ENCODE assay signal across 23 cellular contexts in genomic region chr7:45193868-45194267, GRCh38. TPM values are rescaled to one million over a fixed set of nuclear protein-coding genes. Genes with fewer than 3 reads are reported as not detected.
"Had no signal": no experiment of that assay in that cellular context is flagged by ENCODE, and none has a peak within 500 bp of the region (broad histone marks: within the 10 kb centered on the region; RNA-seq: fewer than 3 reads in every experiment).

No MANE protein-coding gene starts in this region.

- DNase-seq: IMR-90, Kasumi-1, MM.1S, NCI-H1092 treated with DMSO at 0.1 percent for 48 hours, NCI-H1436, NCI-H187, NCI-H2029, NCI-H2171, NCI-H226, NCI-H446, NCI-H510A, NCI-H524 treated with DMSO at 0.1 percent for 48 hours, NCI-H69, NCI-H774, PC-3, SHP77, SK-N-SH, SW 1271 had no signal

- H3K9ac ChIP-seq: KMS-11, SK-N-SH had no signal

- H3K9me3 ChIP-seq: SK-N-SH had no signal

- H3K27ac ChIP-seq: KMS-11, RWPE1 had no signal

- ATAC-seq: Panc1, PC-3 had no signal

RNA-seq across cellular contexts. Expression of gene RAMP3, which starts 36.3 kb away (rescaled TPM):
- total RNA-seq: HT-29, IMR-90, PC-3, SK-MEL-5 had no signal
- polyA plus RNA-seq: IMR-90, SK-N-SH had no signal
